ENCODE assay signal across 8 cellular contexts in the genomic region with DNA sequence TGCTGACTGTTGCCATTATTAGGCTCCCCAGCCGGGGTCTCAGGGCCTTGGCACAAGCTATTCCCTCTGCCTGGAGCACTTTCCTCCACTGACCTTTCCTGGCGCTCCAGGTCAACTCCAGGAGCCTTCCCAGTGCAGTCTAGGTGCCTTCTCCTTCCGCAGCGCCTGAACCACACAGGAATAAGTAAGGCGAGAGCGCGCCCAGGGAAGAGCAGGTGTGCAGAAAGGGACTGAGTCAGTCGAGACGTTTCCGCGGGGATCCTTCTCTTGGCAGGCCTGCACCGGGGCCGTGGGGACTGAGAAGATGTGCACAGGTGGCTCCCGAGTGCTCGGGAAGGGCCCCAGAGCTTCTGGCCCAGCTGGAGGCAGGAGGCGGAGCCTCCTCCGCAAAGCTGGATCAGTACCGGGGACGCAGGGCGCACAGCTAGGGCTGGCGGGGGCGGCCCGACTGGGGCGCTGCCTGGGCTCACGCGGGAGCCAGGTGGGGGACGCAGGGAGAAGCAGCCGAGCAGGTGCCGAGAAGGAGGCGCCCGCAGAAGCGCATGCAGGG. TPM values are rescaled to one million over a fixed set of nuclear protein-coding genes. Genes with fewer than 3 reads are reported as not detected.
DNase-seq lines count a peak whose midpoint lies in the region; ATAC-seq and TF ChIP-seq lines count a peak whose summit lies in the region.

No MANE protein-coding gene starts in this region.

- H3K9ac ChIP-seq in HCT116 (ENCODE audit: low read length) = peak overlapping the region; percentile 39
- peak overlapping the region; percentile 17 to 54 for H3K9ac ChIP-seq in mucosa of rectum (ENCODE audit: low read depth in 1 of 2, low read length in 2 of 2)

- H3K4me1 ChIP-seq in HCT116 (ENCODE audit: control insufficient read depth in 1 of 2, insufficient read depth in 2 of 2, low read length in 2 of 2) (peaks cover 0 to 13% of the 10 kb centered on the region in 2 experiments; a peak in 3 of 4 replicates), PC-9 (replicated peaks; ENCODE audit: insufficient read depth) (no peaks in the 10 kb centered on the region), mucosa of rectum (ENCODE audit: control insufficient read depth in 2 of 2, insufficient read depth in 2 of 2, low read length in 2 of 2) (peaks cover 3 to 6% of the 10 kb centered on the region in 2 donors)

- TF ChIP-seq RAD21 in HCT116 (IDR thresholded peaks at IDR 0.05; ENCODE audit: low read depth) = no peak

- CTCF ChIA-PET in HCT116 (lab: Charles Lee) = no interaction called here
- CTCF ChIA-PET in PC-9 (lab: Charles Lee) = interaction anchor here (0.6 kb wide), 1 partner anchor 116 kb away, joined by 5 read pairs; no protein-coding TSS in a partner anchor

- no peaks in the 10 kb centered on the region for H3K9me3 ChIP-seq in HCT116 (ENCODE audit: control insufficient read depth in 1 of 2, insufficient read depth in 1 of 2, low read depth in 1 of 2, low read length in 2 of 2)
- no peaks in the 10 kb centered on the region for H3K9me3 ChIP-seq in PC-9 (ENCODE audit: insufficient read depth, low read depth)
- no peaks in the 10 kb centered on the region for H3K9me3 ChIP-seq in mucosa of rectum (ENCODE audit: control insufficient read depth in 2 of 2, low read length in 2 of 2)

- H3F3A ChIP-seq in PC-9 (ENCODE audit: insufficient read depth, low read depth) = peaks cover 20% of the 10 kb centered on the region

- H4K20me1 ChIP-seq in HCT116 (ENCODE audit: insufficient read depth) (no peaks in the 10 kb centered on the region), PC-9 (ENCODE audit: insufficient read depth) (no peaks in the 10 kb centered on the region)

- peak overlapping the region; percentile 41; the same call in 1 of the 2 replicates for H3K27ac ChIP-seq in HCT116 (ENCODE audit: low read depth, low read length)
- H3K27ac ChIP-seq in PC-9 = no peak overlapping the region
- H3K27ac ChIP-seq in coronary artery = no peak overlapping the region
- no peak overlapping the region for H3K27ac ChIP-seq in mucosa of rectum (ENCODE audit: low read depth in 2 of 2, low read length in 2 of 2)

- no peak for TF ChIP-seq POLR2A in HCT116 (IDR thresholded peaks at IDR 0.05; ENCODE audit: borderline replicate concordance, extremely low read depth, insufficient read depth, insufficient read length)

- H3K36me3 ChIP-seq in HCT116 (ENCODE audit: control insufficient read depth in 1 of 2, insufficient read depth in 2 of 2, low read length in 2 of 2) (peaks cover 0 to 4% of the 10 kb centered on the region in 2 experiments; a peak in 2 of 4 replicates), PC-9 (ENCODE audit: low read depth) (no peaks in the 10 kb centered on the region), mucosa of rectum (ENCODE audit: control insufficient read depth in 2 of 2, insufficient read depth in 2 of 2, low read length in 2 of 2) (peaks cover under 1 to 11% of the 10 kb centered on the region in 2 donors)

- peak overlapping the region; percentile 83 for H3K4me2 ChIP-seq in HCT116 (ENCODE audit: low read length)
- H3K4me2 ChIP-seq in PC-9 = peak overlapping the region; percentile 60; the same call in 1 of the 2 replicates

- H3K27me3 ChIP-seq in HCT116 (ENCODE audit: insufficient read depth, low read length) = no peaks in the 10 kb centered on the region
- H3K27me3 ChIP-seq in PC-9 (ENCODE audit: insufficient read depth, low read depth) = no peaks in the 10 kb centered on the region
- peaks cover 12 to 15% of the 10 kb centered on the region in 2 donors for H3K27me3 ChIP-seq in mucosa of rectum (ENCODE audit: control insufficient read depth in 2 of 2, insufficient read depth in 2 of 2, low read length in 2 of 2)

- POLR2A ChIA-PET in HCT116 (lab: Charles Lee) (no interaction called here), PC-9 (lab: Charles Lee; ENCODE audit: unreplicated experiment) (no interaction called here)

- H3K4me3 ChIP-seq in HCT116 (replicated peaks in 1 of 2; ENCODE audit: low read depth in 1 of 2, low read length in 2 of 2) = peak overlapping the region; percentile 37 to 57
- no peak overlapping the region for H3K4me3 ChIP-seq in PC-9
- H3K4me3 ChIP-seq in coronary artery = peak overlapping the region; percentile 70
- peak overlapping the region; percentile 48 to 61 for H3K4me3 ChIP-seq in mucosa of rectum (ENCODE audit: low read length in 2 of 2)

- no peak for ATAC-seq in HCT116
- ATAC-seq in HG03108 (IDR thresholded peaks at IDR 0.05; ENCODE audit: unreplicated experiment) = no peak

- no peaks in the 10 kb centered on the region for H3K9me2 ChIP-seq in HCT116 (ENCODE audit: insufficient read depth)
- H3K9me2 ChIP-seq in PC-9 (ENCODE audit: insufficient read depth) = no peaks in the 10 kb centered on the region

- H2AFZ ChIP-seq in HCT116 (ENCODE audit: low read depth, low read length, poor library complexity, severe bottlenecking) = no peak overlapping the region
- H2AFZ ChIP-seq in PC-9 = no peak overlapping the region

- TF ChIP-seq CTCF in HCT116 (IDR thresholded peaks at IDR 0.05 in 2 of 3, conservative IDR thresholded peaks at IDR 0.05 in 1 of 3; ENCODE audit: borderline replicate concordance in 1 of 3, insufficient read depth in 1 of 3, low read depth in 2 of 3, low read length in 2 of 3) = no peak
- TF ChIP-seq CTCF in PC-9 (conservative IDR thresholded peaks at IDR 0.05) = no peak
- TF ChIP-seq CTCF in coronary artery (IDR thresholded peaks at IDR 0.05) = no peak

- H3K79me2 ChIP-seq in HCT116 (ENCODE audit: insufficient read depth, low read length) = no peaks in the 10 kb centered on the region
- no peaks in the 10 kb centered on the region for H3K79me2 ChIP-seq in PC-9 (ENCODE audit: low read depth)

- BruUV-seq in HCT116 (replicated peaks; lab: Mats Ljungman, UMichigan) (no TSS peak), PC-9 (replicated peaks; lab: Mats Ljungman, UMichigan) (no TSS peak)

- DNase-seq in DMS53 (lab: John Stamatoyannopoulos, UW) (peak; percentile 90), HCT116 (ENCODE audit: low read depth, low spot score) (no peak), PC-9 (no peak), coronary artery (ENCODE audit: low spot score) (no peak), GM03348 (ENCODE audit: low spot score) (no peak), KG1 (lab: John Stamatoyannopoulos, UW) (no peak)

- RAD21 ChIA-PET in HCT116 (lab: Charles Lee; ENCODE audit: low non-redundant PET in 1 of 2, low total read pairs in 2 of 2, uncharacterized antibody in 2 of 2, unreplicated experiment in 2 of 2) = no interaction called here

- intact Hi-C loops in HCT116 (cut with micrococcal nuclease) (no loop called here), PC-9 (cut with micrococcal nuclease; ENCODE audit: unreplicated experiment) (no loop called here)

TF ChIP-seq in HCT116, 20 proteins besides CTCF, POLR2A, EP300 and RAD21:
- TF ChIP-seq EGR1 (IDR thresholded peaks at IDR 0.05; ENCODE audit: low read depth) = no peak

RNA-seq across cellular contexts. Expression of a gene that starts 0.8 kb away (rescaled TPM):
- 4.1 TPM for total RNA-seq in HCT116 (2021; ENCODE audit: unreplicated experiment)
- polyA plus RNA-seq in HCT116 (2012) = 1.8 and 2.6 TPM in 2 replicates
- 0.31 TPM in 1 of 2 replicates, not detected in the other for total RNA-seq in PC-9 (2021)
